Comparison of ENCODE assay signal across 1 cellular context in genomic region chr22:30245181-30245984, GRCh38.
TF ChIP-seq lines count a peak whose summit lies in the region.

No MANE protein-coding gene starts in this region.

TF ChIP-seq in endothelial cell of umbilical vein, 7 proteins besides CTCF, POLR2A, EP300 and RAD21 (continued from another document):
- no peak for TF ChIP-seq MAX (IDR thresholded peaks at IDR 0.05; ENCODE audit: insufficient read depth, insufficient read length)
TF ChIP-seq in endothelial cell of umbilical vein: peak in this region for 0.
